Comparison of ENCODE assay signal across 8 cellular contexts in the genomic region with DNA sequence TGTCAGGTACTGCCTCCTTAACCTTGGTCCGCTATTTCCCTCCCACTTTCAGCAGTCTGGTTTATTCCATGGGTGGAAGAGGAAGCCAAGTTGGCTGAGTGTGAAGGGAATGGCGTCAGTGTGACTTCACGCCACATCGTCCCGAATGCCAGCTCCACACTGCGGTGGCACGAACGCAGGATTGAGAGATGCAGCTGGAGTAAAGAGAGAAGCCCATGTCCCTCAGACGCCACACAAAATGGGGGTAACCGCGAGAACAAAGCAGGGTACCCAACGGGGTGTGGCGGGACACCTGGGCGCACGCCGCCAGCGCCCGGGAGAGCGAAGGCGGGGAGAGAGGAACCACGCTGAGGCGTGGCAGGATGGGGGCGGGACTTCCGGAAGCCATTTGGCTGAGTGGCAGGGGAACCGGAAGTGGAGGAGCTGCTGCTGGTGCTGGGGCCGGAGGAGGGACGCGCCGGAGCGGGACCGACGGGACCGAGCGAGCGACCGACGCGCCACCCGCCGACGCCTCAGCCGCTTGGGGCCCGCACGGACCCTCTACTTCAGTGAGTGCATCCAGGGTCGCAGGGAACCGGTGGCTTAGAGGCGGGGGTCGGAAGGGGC. TPM values are rescaled to one million over a fixed set of nuclear protein-coding genes. Genes with fewer than 3 reads are reported as not detected.
DNase-seq lines count a peak whose midpoint lies in the region; ATAC-seq, FAIRE-seq and TF ChIP-seq lines count a peak whose summit lies in the region.

A gene with protein sequence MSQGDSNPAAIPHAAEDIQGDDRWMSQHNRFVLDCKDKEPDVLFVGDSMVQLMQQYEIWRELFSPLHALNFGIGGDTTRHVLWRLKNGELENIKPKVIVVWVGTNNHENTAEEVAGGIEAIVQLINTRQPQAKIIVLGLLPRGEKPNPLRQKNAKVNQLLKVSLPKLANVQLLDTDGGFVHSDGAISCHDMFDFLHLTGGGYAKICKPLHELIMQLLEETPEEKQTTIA (plus strand): TSS at position 417 of the 606 bp plus-strand sequence. CDS start 8,161 bp downstream, outside the sequence.

- H3K36me3 Mint-ChIP-seq in activated T-cell treated with anti-CD3 and anti-CD28 coated beads, Interleukin-2, amount 50 U/mL, for 72 hours (ENCODE audit: insufficient read depth in 2 of 2) = peaks cover 11 to 21% of the 10 kb centered on the region in 2 donors

- peak within 1 kb of the TSS; percentile 94 for H3K9ac ChIP-seq in GM23248
- H3K9ac ChIP-seq in Karpas-422 (ENCODE audit: low read length) = peak within 1 kb of the TSS; percentile 87

- H3K4me1 Mint-ChIP-seq in activated T-cell treated with anti-CD3 and anti-CD28 coated beads, Interleukin-2, amount 50 U/mL, for 72 hours (ENCODE audit: low read depth) = peaks cover 48% of the 10 kb centered on the region

- H4K20me1 ChIP-seq in DOHH2 (ENCODE audit: control insufficient read depth, insufficient read depth, low read depth, low read length) = peaks cover 24% of the 10 kb centered on the region; the same call in 1 of the 2 replicates
- peaks cover 8% of the 10 kb centered on the region; the same call in 1 of the 2 replicates for H4K20me1 ChIP-seq in GM23248 (ENCODE audit: insufficient read depth)
- peaks cover 14% of the 10 kb centered on the region; the same call in 1 of the 2 replicates for H4K20me1 ChIP-seq in Karpas-422 (ENCODE audit: insufficient read depth, low read depth, low read length)

- H3K9me3 Mint-ChIP-seq in activated T-cell treated with anti-CD3 and anti-CD28 coated beads, Interleukin-2, amount 50 U/mL, for 72 hours = no peaks in the 10 kb centered on the region

- no peaks in the 10 kb centered on the region for H3K9me3 ChIP-seq in DOHH2 (ENCODE audit: control insufficient read depth, insufficient read depth, low read length)
- H3K9me3 ChIP-seq in GM23248 (ENCODE audit: low read depth) = no peaks in the 10 kb centered on the region
- H3K9me3 ChIP-seq in Karpas-422 (ENCODE audit: low read length) = no peaks in the 10 kb centered on the region
- H3K9me3 ChIP-seq in esophagus muscularis mucosa = no peaks in the 10 kb centered on the region
- H3K9me3 ChIP-seq in muscle layer of duodenum (ENCODE audit: control insufficient read depth in 1 of 2, low read length in 2 of 2) = no peaks in the 10 kb centered on the region

- peak within 1 kb of the TSS; percentile 98 to 100 for H3K4me3 Mint-ChIP-seq in activated T-cell treated with anti-CD3 and anti-CD28 coated beads, Interleukin-2, amount 50 U/mL, for 72 hours

- peak; percentile 98 for DNase-seq in GM23248
- DNase-seq in Karpas-422 = peak; percentile 95
- peak; percentile 79 for DNase-seq in RCC 7860 (ENCODE audit: low spot score)
- DNase-seq in activated T-cell treated with anti-CD3 and anti-CD28 coated beads, Interleukin-2, amount 50 U/mL, for 72 hours = peak; percentile 97 to 98
- peak; percentile 99 for DNase-seq in esophagus muscularis mucosa (ENCODE audit: extremely low spot score)
- DNase-seq in stimulated activated CD8-positive, alpha-beta memory T cell treated with anti-CD3 and anti-CD28 coated beads, Interleukin-7, amount 100 ng/mL, for 24 hours (ENCODE audit: low read depth) = peak; percentile 92

- peaks cover 15% of the 10 kb centered on the region for H3K27me3 Mint-ChIP-seq in activated T-cell treated with anti-CD3 and anti-CD28 coated beads, Interleukin-2, amount 50 U/mL, for 72 hours (ENCODE audit: low read depth)

- no peaks in the 10 kb centered on the region for H3F3A ChIP-seq in DOHH2 (ENCODE audit: control insufficient read depth, insufficient read depth)
- peaks cover 26% of the 10 kb centered on the region for H3F3A ChIP-seq in GM23248 (ENCODE audit: insufficient read depth)

- TF ChIP-seq EP300 in esophagus muscularis mucosa (IDR thresholded peaks at IDR 0.05) = no peak

- H3K4me1 ChIP-seq in DOHH2 (ENCODE audit: control insufficient read depth, low read length) = peaks cover 30% of the 10 kb centered on the region
- H3K4me1 ChIP-seq in GM23248 (ENCODE audit: insufficient read depth) = 0 out of 2 replicates have a peak, but pooled peaks cover 17% of the 10 kb centered on the region
- H3K4me1 ChIP-seq in Karpas-422 (ENCODE audit: low read length) = peaks cover 13% of the 10 kb centered on the region
- H3K4me1 ChIP-seq in esophagus muscularis mucosa = peaks cover 26 to 47% (median 45%) of the 10 kb centered on the region in 4 donors
- H3K4me1 ChIP-seq in muscle layer of duodenum (ENCODE audit: control insufficient read depth in 1 of 2, insufficient read depth in 2 of 2, low read length in 2 of 2) = peaks cover 6 to 22% of the 10 kb centered on the region in 2 donors

- intact Hi-C loops in esophagus muscularis mucosa (cut with DNase I) = no loop called here

- TF ChIP-seq POLR2A in esophagus muscularis mucosa (IDR thresholded peaks at IDR 0.05; ENCODE audit: low read depth) = peak; percentile 84

- FAIRE-seq in RCC 7860 (lab: Jason Lieb, UNC) = no peak

- peak within 1 kb of the TSS; percentile 98 for H3K4me2 ChIP-seq in DOHH2 (ENCODE audit: low read length)
- peak within 1 kb of the TSS; percentile 95 for H3K4me2 ChIP-seq in GM23248 (ENCODE audit: unreplicated experiment)
- H3K4me2 ChIP-seq in Karpas-422 (ENCODE audit: low read depth, low read length, poor library complexity, severe bottlenecking) = peak within 1 kb of the TSS; percentile 87

- H3K79me2 ChIP-seq in DOHH2 (ENCODE audit: control insufficient read depth, low read length) (peaks cover 53% of the 10 kb centered on the region), GM23248 (ENCODE audit: insufficient read depth) (peaks cover 46% of the 10 kb centered on the region), Karpas-422 (ENCODE audit: low read length) (peaks cover 45% of the 10 kb centered on the region)

- 1% methylated on average over 34 to 48 of the region's 48 CpGs for WGBS in GM23248 (ENCODE audit: low coverage in 1 of 2, low lambda C conversion rate in 2 of 2, missing lambda C conversion rate in 2 of 2), 2 experiments
- whole genome bisulfite sequencing in esophagus muscularis mucosa = 0% methylated on average over 15 of the region's 48 CpGs

- H3K4me3 ChIP-seq in DOHH2 (ENCODE audit: low read length) (peak within 1 kb of the TSS; percentile 97), GM23248 (peak within 1 kb of the TSS; percentile 95), Karpas-422 (ENCODE audit: low read length) (peak within 1 kb of the TSS; percentile 92), esophagus muscularis mucosa (peak within 1 kb of the TSS; percentile 79 to 94 (median 85)), muscle layer of duodenum (ENCODE audit: low read depth in 1 of 2, low read length in 2 of 2) (peak within 1 kb of the TSS; percentile 85 to 89)

- H3K27me3 ChIP-seq in DOHH2 (ENCODE audit: control insufficient read depth, low read length) = no peaks in the 10 kb centered on the region
- no peaks in the 10 kb centered on the region for H3K27me3 ChIP-seq in GM23248 (replicated peaks; ENCODE audit: insufficient read depth)
- no peaks in the 10 kb centered on the region for H3K27me3 ChIP-seq in Karpas-422 (ENCODE audit: low read length)
- no peaks in the 10 kb centered on the region for H3K27me3 ChIP-seq in esophagus muscularis mucosa
- H3K27me3 ChIP-seq in muscle layer of duodenum (ENCODE audit: low read depth, low read length) = no peaks in the 10 kb centered on the region

- H3K27ac Mint-ChIP-seq in activated T-cell treated with anti-CD3 and anti-CD28 coated beads, Interleukin-2, amount 50 U/mL, for 72 hours = peak within 1 kb of the TSS; percentile 98

- peak within 1 kb of the TSS; percentile 34 for H3K27ac ChIP-seq in DOHH2 (ENCODE audit: low read depth, low read length)
- peak within 1 kb of the TSS; percentile 90 for H3K27ac ChIP-seq in GM23248
- H3K27ac ChIP-seq in Karpas-422 (ENCODE audit: low read length) = peak within 1 kb of the TSS; percentile 65
- H3K27ac ChIP-seq in esophagus muscularis mucosa (replicated peaks in 1 of 4) = peak within 1 kb of the TSS; percentile 91 to 98 (median 92)
- H3K27ac ChIP-seq in muscle layer of duodenum (ENCODE audit: low read length) = peak within 1 kb of the TSS; percentile 79

- H3K9me2 ChIP-seq in DOHH2 (replicated peaks; ENCODE audit: control insufficient read depth, low read length) (no peaks in the 10 kb centered on the region), GM23248 (ENCODE audit: insufficient read depth) (no peaks in the 10 kb centered on the region), Karpas-422 (replicated peaks; ENCODE audit: insufficient read depth, low read length) (no peaks in the 10 kb centered on the region)

- in situ Hi-C loops in GM23248 (cut with MboI) = no loop called here

- H2AFZ ChIP-seq in GM23248 = peak within 1 kb of the TSS; percentile 96
- H2AFZ ChIP-seq in Karpas-422 (ENCODE audit: low read length) = peak within 1 kb of the TSS; percentile 93

- TF ChIP-seq CTCF in DOHH2 (IDR thresholded peaks at IDR 0.05; ENCODE audit: low read depth, low read length, poor library complexity, severe bottlenecking) (no peak), esophagus muscularis mucosa (IDR thresholded peaks at IDR 0.05) (no peak)

- peak; percentile 97 to 98 for ATAC-seq in activated T-cell treated with anti-CD3 and anti-CD28 coated beads, Interleukin-2, amount 50 U/mL, for 72 hours (replicated peaks in 1 of 2)

- peaks cover 39% of the 10 kb centered on the region for H3K36me3 ChIP-seq in DOHH2 (ENCODE audit: control insufficient read depth, low read length)
- H3K36me3 ChIP-seq in GM23248 (ENCODE audit: low read depth) = peaks cover 11% of the 10 kb centered on the region; the same call in 1 of the 2 replicates
- H3K36me3 ChIP-seq in Karpas-422 (ENCODE audit: insufficient read depth, low read length) = no peaks in the 10 kb centered on the region
- H3K36me3 ChIP-seq in esophagus muscularis mucosa = peaks cover 6 to 16% (median 13%) of the 10 kb centered on the region in 4 donors
- H3K36me3 ChIP-seq in muscle layer of duodenum (ENCODE audit: control insufficient read depth in 1 of 2, insufficient read depth in 2 of 2, low read length in 2 of 2) = peaks cover 0 to 11% of the 10 kb centered on the region in 2 donors

RNA-seq across cellular contexts. Expression of the gene that starts here (rescaled TPM):
- total RNA-seq in GM23248 (2014; rRNA removed; shearing (Covaris generic)) = 124 and 140 TPM in 2 replicates
- 116 and 120 TPM in 2 replicates for polyA plus RNA-seq in GM23248 (2016; fragmentation: Nextera tagmentation; extraction: Ambion mirVana)
- 16.8 and 20.6 TPM in 2 replicates for total RNA-seq in Karpas-422 (2014; rRNA removed; shearing (Covaris generic); ENCODE audit: low replicate concordance)
- total RNA-seq in activated T-cell treated with anti-CD3 and anti-CD28 coated beads, Interleukin-2, amount 50 U/mL, for 72 hours = 10 to 100 TPM; 56.7 to 64.3 TPM
- 10 to 100 TPM; 40.3 to 63.0 (median 47.4) TPM for total RNA-seq in esophagus muscularis mucosa

Comparison
In these comparisons a context has a peak if more than half of its experiments do, and no peak if none do; other contexts are left out.
1. Peak in every context shown above with its lines: DNase-seq, ATAC-seq, H3K4me3 ChIP-seq and H3K27ac ChIP-seq.
2. H3K27ac ChIP-seq: peak in every context shown above with its lines; median percentile 92 in esophagus muscularis mucosa; 90 in GM23248; 79 in muscle layer of duodenum; 65 in Karpas-422; 34 in DOHH2.